2 cellular contexts compared by ENCODE assay signal in the genomic region with DNA sequence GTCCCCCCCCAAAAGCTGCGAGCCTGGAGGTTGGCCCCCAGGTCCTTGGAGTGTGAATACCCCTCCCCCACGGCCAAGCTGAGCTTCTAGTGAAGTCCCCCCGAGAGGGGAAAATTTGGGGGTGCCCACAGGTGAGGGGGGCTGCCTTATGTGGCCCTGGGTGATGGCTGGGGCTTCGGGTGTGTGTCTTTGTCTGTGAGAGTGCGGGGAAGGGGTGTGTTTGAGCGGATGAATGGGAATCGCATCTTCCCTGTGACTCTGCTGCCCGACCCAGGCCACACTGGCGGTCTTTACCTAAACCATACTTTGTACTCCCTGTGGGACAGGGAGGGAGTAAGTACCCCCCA.
TF ChIP-seq lines count a peak whose summit lies in the region.

No MANE protein-coding gene starts in this region.

TF ChIP-seq in SK-N-SH, 30 proteins besides CTCF, POLR2A, EP300 and RAD21 (continued from another document):
- TF ChIP-seq, protein P1, sequence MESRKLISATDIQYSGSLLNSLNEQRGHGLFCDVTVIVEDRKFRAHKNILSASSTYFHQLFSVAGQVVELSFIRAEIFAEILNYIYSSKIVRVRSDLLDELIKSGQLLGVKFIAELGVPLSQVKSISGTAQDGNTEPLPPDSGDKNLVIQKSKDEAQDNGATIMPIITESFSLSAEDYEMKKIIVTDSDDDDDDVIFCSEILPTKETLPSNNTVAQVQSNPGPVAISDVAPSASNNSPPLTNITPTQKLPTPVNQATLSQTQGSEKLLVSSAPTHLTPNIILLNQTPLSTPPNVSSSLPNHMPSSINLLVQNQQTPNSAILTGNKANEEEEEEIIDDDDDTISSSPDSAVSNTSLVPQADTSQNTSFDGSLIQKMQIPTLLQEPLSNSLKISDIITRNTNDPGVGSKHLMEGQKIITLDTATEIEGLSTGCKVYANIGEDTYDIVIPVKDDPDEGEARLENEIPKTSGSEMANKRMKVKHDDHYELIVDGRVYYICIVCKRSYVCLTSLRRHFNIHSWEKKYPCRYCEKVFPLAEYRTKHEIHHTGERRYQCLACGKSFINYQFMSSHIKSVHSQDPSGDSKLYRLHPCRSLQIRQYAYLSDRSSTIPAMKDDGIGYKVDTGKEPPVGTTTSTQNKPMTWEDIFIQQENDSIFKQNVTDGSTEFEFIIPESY (IDR thresholded peaks at IDR 0.05; ENCODE audit: borderline replicate concordance, low read depth), result no peak
- TF ChIP-seq EZH2phosphoT487 (IDR thresholded peaks at IDR 0.05; ENCODE audit: borderline replicate concordance, low read depth), result no peak
- TF ChIP-seq, protein P2, sequence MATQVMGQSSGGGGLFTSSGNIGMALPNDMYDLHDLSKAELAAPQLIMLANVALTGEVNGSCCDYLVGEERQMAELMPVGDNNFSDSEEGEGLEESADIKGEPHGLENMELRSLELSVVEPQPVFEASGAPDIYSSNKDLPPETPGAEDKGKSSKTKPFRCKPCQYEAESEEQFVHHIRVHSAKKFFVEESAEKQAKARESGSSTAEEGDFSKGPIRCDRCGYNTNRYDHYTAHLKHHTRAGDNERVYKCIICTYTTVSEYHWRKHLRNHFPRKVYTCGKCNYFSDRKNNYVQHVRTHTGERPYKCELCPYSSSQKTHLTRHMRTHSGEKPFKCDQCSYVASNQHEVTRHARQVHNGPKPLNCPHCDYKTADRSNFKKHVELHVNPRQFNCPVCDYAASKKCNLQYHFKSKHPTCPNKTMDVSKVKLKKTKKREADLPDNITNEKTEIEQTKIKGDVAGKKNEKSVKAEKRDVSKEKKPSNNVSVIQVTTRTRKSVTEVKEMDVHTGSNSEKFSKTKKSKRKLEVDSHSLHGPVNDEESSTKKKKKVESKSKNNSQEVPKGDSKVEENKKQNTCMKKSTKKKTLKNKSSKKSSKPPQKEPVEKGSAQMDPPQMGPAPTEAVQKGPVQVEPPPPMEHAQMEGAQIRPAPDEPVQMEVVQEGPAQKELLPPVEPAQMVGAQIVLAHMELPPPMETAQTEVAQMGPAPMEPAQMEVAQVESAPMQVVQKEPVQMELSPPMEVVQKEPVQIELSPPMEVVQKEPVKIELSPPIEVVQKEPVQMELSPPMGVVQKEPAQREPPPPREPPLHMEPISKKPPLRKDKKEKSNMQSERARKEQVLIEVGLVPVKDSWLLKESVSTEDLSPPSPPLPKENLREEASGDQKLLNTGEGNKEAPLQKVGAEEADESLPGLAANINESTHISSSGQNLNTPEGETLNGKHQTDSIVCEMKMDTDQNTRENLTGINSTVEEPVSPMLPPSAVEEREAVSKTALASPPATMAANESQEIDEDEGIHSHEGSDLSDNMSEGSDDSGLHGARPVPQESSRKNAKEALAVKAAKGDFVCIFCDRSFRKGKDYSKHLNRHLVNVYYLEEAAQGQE (IDR thresholded peaks at IDR 0.05; ENCODE audit: low read depth, low read length), result no peak
- no peak for TF ChIP-seq ELF1 (IDR thresholded peaks at IDR 0.05)
- TF ChIP-seq RFX5 (IDR thresholded peaks at IDR 0.05; ENCODE audit: low read length), result no peak
- TF ChIP-seq MEF2A (IDR thresholded peaks at IDR 0.05; ENCODE audit: borderline replicate concordance, low read depth), result no peak
- TF ChIP-seq POLR2AphosphoS5 (IDR thresholded peaks at IDR 0.05; ENCODE audit: low read depth, low read length), result no peak

TF ChIP-seq in SK-N-SH treated with all-trans-retinoic acid at 6 μM for 48 hours, 23 proteins besides CTCF, POLR2A, EP300 and RAD21 (continued from another document):
- TF ChIP-seq, protein P3, sequence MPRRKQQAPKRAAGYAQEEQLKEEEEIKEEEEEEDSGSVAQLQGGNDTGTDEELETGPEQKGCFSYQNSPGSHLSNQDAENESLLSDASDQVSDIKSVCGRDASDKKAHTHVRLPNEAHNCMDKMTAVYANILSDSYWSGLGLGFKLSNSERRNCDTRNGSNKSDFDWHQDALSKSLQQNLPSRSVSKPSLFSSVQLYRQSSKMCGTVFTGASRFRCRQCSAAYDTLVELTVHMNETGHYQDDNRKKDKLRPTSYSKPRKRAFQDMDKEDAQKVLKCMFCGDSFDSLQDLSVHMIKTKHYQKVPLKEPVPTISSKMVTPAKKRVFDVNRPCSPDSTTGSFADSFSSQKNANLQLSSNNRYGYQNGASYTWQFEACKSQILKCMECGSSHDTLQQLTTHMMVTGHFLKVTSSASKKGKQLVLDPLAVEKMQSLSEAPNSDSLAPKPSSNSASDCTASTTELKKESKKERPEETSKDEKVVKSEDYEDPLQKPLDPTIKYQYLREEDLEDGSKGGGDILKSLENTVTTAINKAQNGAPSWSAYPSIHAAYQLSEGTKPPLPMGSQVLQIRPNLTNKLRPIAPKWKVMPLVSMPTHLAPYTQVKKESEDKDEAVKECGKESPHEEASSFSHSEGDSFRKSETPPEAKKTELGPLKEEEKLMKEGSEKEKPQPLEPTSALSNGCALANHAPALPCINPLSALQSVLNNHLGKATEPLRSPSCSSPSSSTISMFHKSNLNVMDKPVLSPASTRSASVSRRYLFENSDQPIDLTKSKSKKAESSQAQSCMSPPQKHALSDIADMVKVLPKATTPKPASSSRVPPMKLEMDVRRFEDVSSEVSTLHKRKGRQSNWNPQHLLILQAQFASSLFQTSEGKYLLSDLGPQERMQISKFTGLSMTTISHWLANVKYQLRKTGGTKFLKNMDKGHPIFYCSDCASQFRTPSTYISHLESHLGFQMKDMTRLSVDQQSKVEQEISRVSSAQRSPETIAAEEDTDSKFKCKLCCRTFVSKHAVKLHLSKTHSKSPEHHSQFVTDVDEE (CRISPR knock-in tag; IDR thresholded peaks at IDR 0.05), result no peak
